In genomic region chr18:63309422-63309821, GRCh38 we compare ENCODE assay signal across 16 cellular contexts. TPM values are rescaled to one million over a fixed set of nuclear protein-coding genes. Genes with fewer than 3 reads are reported as not detected.
DNase-seq lines count a peak whose midpoint lies in the region; ATAC-seq and TF ChIP-seq lines count a peak whose summit lies in the region.
"Had no signal": no experiment of that assay in that cellular context is flagged by ENCODE, and none has a peak within 500 bp of the region (broad histone marks: within the 10 kb centered on the region; RNA-seq: fewer than 3 reads in every experiment).

No MANE protein-coding gene starts in this region.

- no peak overlapping the region for H3K9ac ChIP-seq in MM.1S (ENCODE audit: low read length)

- no peaks in the 10 kb centered on the region for H3K27me3 Mint-ChIP-seq in CD4-positive, alpha-beta memory T cell
- H3K27me3 Mint-ChIP-seq in IgD-negative memory B cell = no peaks in the 10 kb centered on the region
- no peaks in the 10 kb centered on the region for H3K27me3 Mint-ChIP-seq in activated T-cell treated with anti-CD3 and anti-CD28 coated beads, Interleukin-2, amount 50 U/mL, for 4 hours (ENCODE audit: low read depth)
- no peaks in the 10 kb centered on the region for H3K27me3 Mint-ChIP-seq in naive B cell

- peaks cover 98% of the 10 kb centered on the region for H3K79me2 ChIP-seq in MM.1S (ENCODE audit: low read length)

- no peaks in the 10 kb centered on the region for H3K36me3 ChIP-seq in CD4-positive, alpha-beta memory T cell (ENCODE audit: insufficient read depth, low read length)
- H3K36me3 ChIP-seq in MM.1S (replicated peaks; ENCODE audit: insufficient read depth, low read length) = 0 out of 2 replicates have a peak, but pooled peaks cover 3% of the 10 kb centered on the region
- no peaks in the 10 kb centered on the region for H3K36me3 ChIP-seq in psoas muscle (ENCODE audit: insufficient read depth in 1 of 2, low read depth in 1 of 2)

- peak overlapping the region; percentile 24 for H3K27ac ChIP-seq in CD4-positive, alpha-beta memory T cell (ENCODE audit: low read depth, low read length)
- no peak overlapping the region for H3K27ac ChIP-seq in MM.1S (ENCODE audit: low read length)
- no peak overlapping the region for H3K27ac ChIP-seq in psoas muscle
- H3K27ac ChIP-seq: C4-2B had no signal

- peaks cover 62 to 94% (median 78%) of the 10 kb centered on the region in 4 donors for H3K4me1 Mint-ChIP-seq in CD4-positive, alpha-beta memory T cell
- H3K4me1 Mint-ChIP-seq in IgD-negative memory B cell (peaks cover 55 to 79% (median 75%) of the 10 kb centered on the region in 3 donors), naive B cell (peaks cover 70 to 93% (median 87%) of the 10 kb centered on the region in 3 donors)
- H3K4me1 Mint-ChIP-seq in activated T-cell treated with anti-CD3 and anti-CD28 coated beads, Interleukin-2, amount 50 U/mL, for 4 hours (ENCODE audit: low read depth) = peaks cover 91% of the 10 kb centered on the region

- CTCF ChIA-PET in CD4-positive, alpha-beta memory T cell (lab: Charles Lee; ENCODE audit: partially characterized antibody) = no interaction called here

- H2AFZ ChIP-seq in MM.1S (ENCODE audit: low read length) = no peak overlapping the region

- ATAC-seq in activated T-cell treated with anti-CD3 and anti-CD28 coated beads, Interleukin-2, amount 50 U/mL, for 4 hours = peak; percentile 42 to 44
- ATAC-seq in naive B cell (ENCODE audit: low read depth in 2 of 2) (no peak), psoas muscle (no peak)
- ATAC-seq: left cardiac atrium had no signal

- peak in 4 of 5 donors; percentile 26 to 69 (median 40) for DNase-seq in CD4-positive, alpha-beta memory T cell
- peak; percentile 46 for DNase-seq in activated T-cell treated with anti-CD3 and anti-CD28 coated beads, Interleukin-2, amount 50 U/mL, for 4 hours
- DNase-seq in naive B cell (no peak), MM.1S (no peak), psoas muscle (no peak), inferior parietal cortex (ENCODE audit: extremely low spot score) (no peak)
- DNase-seq: GDM1, H7, head of caudate nucleus, left cardiac atrium, NCI-H2081, NCI-H774, retina, SHP77 had no signal

- intact Hi-C loops in CD4-positive, alpha-beta memory T cell (cut with micrococcal nuclease) = loop anchor here (1.0 kb wide), 2 partner anchors 8 to 9 kb away; no protein-coding TSS in a partner anchor
- intact Hi-C loops in psoas muscle (cut with DNase I) = no loop called here

- H3K36me3 Mint-ChIP-seq in CD4-positive, alpha-beta memory T cell = peaks cover 3 to 34% of the 10 kb centered on the region in 2 donors
- H3K36me3 Mint-ChIP-seq in IgD-negative memory B cell = peaks cover 3% of the 10 kb centered on the region
- peaks cover 45% of the 10 kb centered on the region for H3K36me3 Mint-ChIP-seq in activated T-cell treated with anti-CD3 and anti-CD28 coated beads, Interleukin-2, amount 50 U/mL, for 4 hours (ENCODE audit: insufficient read depth)
- H3K36me3 Mint-ChIP-seq in naive B cell = peaks cover 11 to 18% of the 10 kb centered on the region in 2 donors

- no peaks in the 10 kb centered on the region for H3K9me3 ChIP-seq in CD4-positive, alpha-beta memory T cell (ENCODE audit: control insufficient read depth in 1 of 2, low read length in 2 of 2)
- no peaks in the 10 kb centered on the region for H3K9me3 ChIP-seq in MM.1S (replicated peaks; ENCODE audit: insufficient read depth, low read length)
- H3K9me3 ChIP-seq in psoas muscle = no peaks in the 10 kb centered on the region

- H3K4me2 ChIP-seq in MM.1S (ENCODE audit: low read depth, low read length) = no peak overlapping the region

- peak overlapping the region; percentile 27 to 82 (median 60) for H3K4me3 Mint-ChIP-seq in CD4-positive, alpha-beta memory T cell
- H3K4me3 Mint-ChIP-seq in IgD-negative memory B cell (peak overlapping the region; percentile 27 to 63 (median 42)), naive B cell (peak overlapping the region in 4 of 8 donors; percentile 0 to 60 (median 36))
- peak overlapping the region; percentile 44 for H3K4me3 Mint-ChIP-seq in activated T-cell treated with anti-CD3 and anti-CD28 coated beads, Interleukin-2, amount 50 U/mL, for 4 hours

- WGBS in psoas muscle, 3 donors = 87 to 93% (median 93%) methylated on average over 5 of the region's 5 CpGs

- 0 out of 2 replicates have a peak, but pooled peaks cover 6% of the 10 kb centered on the region for H4K20me1 ChIP-seq in MM.1S (ENCODE audit: insufficient read depth, low read length)

- no peaks in the 10 kb centered on the region for H3K27me3 ChIP-seq in CD4-positive, alpha-beta memory T cell (ENCODE audit: insufficient read depth, low read length)
- no peaks in the 10 kb centered on the region for H3K27me3 ChIP-seq in MM.1S (replicated peaks; ENCODE audit: insufficient read depth, low read length)
- no peaks in the 10 kb centered on the region for H3K27me3 ChIP-seq in psoas muscle (ENCODE audit: insufficient read depth in 3 of 3, low read length in 2 of 3)

- TF ChIP-seq CTCF in MM.1S (IDR thresholded peaks at IDR 0.05; ENCODE audit: low read length) (no peak), psoas muscle (IDR thresholded peaks at IDR 0.05) (no peak)

- POLR2A ChIA-PET in CD4-positive, alpha-beta memory T cell (lab: Charles Lee; ENCODE audit: partially characterized antibody) = interaction anchor here (1.0 to 11.8 kb wide), 6 partner anchors 9 to 152 kb away, joined by 3 to 137 read pairs (median 9); partner anchors contain the start of gene BCL2

- no peaks in the 10 kb centered on the region for H3K9me2 ChIP-seq in MM.1S (replicated peaks; ENCODE audit: insufficient read depth, low read length)

- peaks cover 94% of the 10 kb centered on the region for H3K4me1 ChIP-seq in CD4-positive, alpha-beta memory T cell (ENCODE audit: insufficient read depth, low read length)
- H3K4me1 ChIP-seq in MM.1S (ENCODE audit: low read length) (peaks cover 12% of the 10 kb centered on the region), psoas muscle (peaks cover 42% of the 10 kb centered on the region)

- H3F3A ChIP-seq in MM.1S (ENCODE audit: insufficient read depth, low read length) = no peaks in the 10 kb centered on the region

- H3K27ac Mint-ChIP-seq in CD4-positive, alpha-beta memory T cell = peak overlapping the region; percentile 71 to 94 (median 88)
- peak overlapping the region; percentile 0 to 80 (median 64) for H3K27ac Mint-ChIP-seq in IgD-negative memory B cell
- peak overlapping the region in 5 of 6 donors; percentile 57 to 97 (median 76) for H3K27ac Mint-ChIP-seq in naive B cell

- no peak overlapping the region for H3K4me3 ChIP-seq in CD4-positive, alpha-beta memory T cell (ENCODE audit: low read length in 2 of 2)
- H3K4me3 ChIP-seq in MM.1S (ENCODE audit: low read length) = no peak overlapping the region
- no peak overlapping the region for H3K4me3 ChIP-seq in psoas muscle

- H3K9me3 Mint-ChIP-seq in CD4-positive, alpha-beta memory T cell = no peaks in the 10 kb centered on the region
- H3K9me3 Mint-ChIP-seq in IgD-negative memory B cell (no peaks in the 10 kb centered on the region), naive B cell (no peaks in the 10 kb centered on the region)
- no peaks in the 10 kb centered on the region for H3K9me3 Mint-ChIP-seq in activated T-cell treated with anti-CD3 and anti-CD28 coated beads, Interleukin-2, amount 50 U/mL, for 4 hours

RNA-seq across cellular contexts. Expression of gene BCL2, which starts 10.1 kb away (rescaled TPM):
- total RNA-seq in CD4-positive, alpha-beta memory T cell = 10 to 100 TPM; 40.8 to 42.7 TPM
- 10 to 100 TPM; 28.5 to 50.4 TPM for polyA plus RNA-seq in CD4-positive, alpha-beta memory T cell
- polyA plus RNA-seq in IgD-negative memory B cell (36.2 TPM), naive B cell (ENCODE audit: low read depth in 6 of 6) (10 to 100 TPM; 11.8 to 43.0 (median 30.1) TPM), psoas muscle (1 to 10 TPM; 1.1 to 8.3 (median 4.1) TPM)
- total RNA-seq in activated T-cell treated with anti-CD3 and anti-CD28 coated beads, Interleukin-2, amount 50 U/mL, for 4 hours = 10 to 100 TPM; 45.0 to 71.4 (median 66.6) TPM
- 10 to 100 TPM in 2 of 4 donors, 1 to 10 TPM in 2; 8.9 to 27.0 (median 14.5) TPM for total RNA-seq in psoas muscle

RNA-seq across cellular contexts. Expression of gene KDSR, which starts 57.6 kb away (rescaled TPM):
- total RNA-seq in CD4-positive, alpha-beta memory T cell = 10 to 100 TPM; 59.4 to 61.7 TPM
- polyA plus RNA-seq in CD4-positive, alpha-beta memory T cell = 100 to 1,000 TPM; 108 to 134 TPM
- 40.2 TPM for polyA plus RNA-seq in IgD-negative memory B cell
- 10 to 100 TPM; 64.6 to 78.2 (median 76.2) TPM for total RNA-seq in activated T-cell treated with anti-CD3 and anti-CD28 coated beads, Interleukin-2, amount 50 U/mL, for 4 hours
- polyA plus RNA-seq in naive B cell (ENCODE audit: low read depth in 6 of 6) = 10 to 100 TPM; 18.9 to 47.1 (median 38.2) TPM
- 10 to 100 TPM; 17.6 to 33.0 (median 25.6) TPM for total RNA-seq in psoas muscle
- polyA plus RNA-seq in psoas muscle = 10 to 100 TPM; 10.4 to 23.9 (median 11.4) TPM

Comparison
In these comparisons a context has a peak if more than half of its experiments do, and no peak if none do; other contexts are left out.
1. DNase-seq: peak in CD4-positive, alpha-beta memory T cell (4 of 5) and activated T-cell treated with anti-CD3 and anti-CD28 coated beads, Interleukin-2, amount 50 U/mL, for 4 hours (single experiment); none in naive B cell (single experiment), MM.1S (single experiment), psoas muscle (0 of 2) and inferior parietal cortex (single experiment).
2. ATAC-seq: peak in activated T-cell treated with anti-CD3 and anti-CD28 coated beads, Interleukin-2, amount 50 U/mL, for 4 hours (2 of 2); none in naive B cell (0 of 2) and psoas muscle (0 of 4).
3. Peak in every context shown above with its lines, with median percentiles within 50 percentile points of each other: H3K27ac Mint-ChIP-seq.